ENCODE assay signal across 8 cellular contexts in genomic region chr19:16324064-16324383, GRCh38. TPM values are rescaled to one million over a fixed set of nuclear protein-coding genes. Genes with fewer than 3 reads are reported as not detected.
DNase-seq lines count a peak whose midpoint lies in the region; ATAC-seq, FAIRE-seq and TF ChIP-seq lines count a peak whose summit lies in the region.

No MANE protein-coding gene starts in this region.

- H3K4me1 ChIP-seq in gastroesophageal sphincter (peaks cover 0 to 45% (median 16%) of the 10 kb centered on the region in 3 donors), BE2C (no peaks in the 10 kb centered on the region)

- FAIRE-seq in GM19239 (lab: Jason Lieb, UNC): no peak

- no peak for DNase-seq in H7
- DNase-seq in AG20443 (ENCODE audit: low spot score): no peak
- DNase-seq in GM19239 (ENCODE audit: insufficient read length, low spot score): no peak
- no peak for DNase-seq in BE2C

- H3K4me3 ChIP-seq in H7 (ENCODE audit: insufficient read depth, low read depth, low read length) (peak overlapping the region; percentile 28; the same call in 1 of the 2 replicates), gastroesophageal sphincter (peak overlapping the region; percentile 26 to 72), skin epidermis (peak overlapping the region; percentile 64 to 90 (median 69)), BE2C (ENCODE audit: low read depth, low read length) (no peak overlapping the region)

- H3K9me3 ChIP-seq in gastroesophageal sphincter: no peaks in the 10 kb centered on the region
- H3K9me3 ChIP-seq in BE2C: no peaks in the 10 kb centered on the region

- ATAC-seq in gastroesophageal sphincter (no peak), GM18867 (IDR thresholded peaks at IDR 0.05; ENCODE audit: unreplicated experiment) (no peak)

- no peak for TF ChIP-seq CTCF in VCaP (conservative IDR thresholded peaks at IDR 0.05)
- TF ChIP-seq CTCF in gastroesophageal sphincter (IDR thresholded peaks at IDR 0.05): no peak
- no peak for TF ChIP-seq CTCF in BE2C (IDR thresholded peaks at IDR 0.05; ENCODE audit: low read depth, low read length)

- no peak for TF ChIP-seq EP300 in gastroesophageal sphincter (IDR thresholded peaks at IDR 0.05)

- TF ChIP-seq POLR2A in gastroesophageal sphincter (IDR thresholded peaks at IDR 0.05): no peak

- no CpG with 5 or more reads among the region's 3 CpGs for WGBS in gastroesophageal sphincter (ENCODE audit: low coverage in 1 of 2), 2 donors

- H3K27me3 ChIP-seq in H7 (ENCODE audit: control insufficient read depth, insufficient read depth, low read length) (peaks cover 55% of the 10 kb centered on the region), gastroesophageal sphincter (no peaks in the 10 kb centered on the region), BE2C (peaks cover 64% of the 10 kb centered on the region)

- H3K27ac ChIP-seq in VCaP: peak overlapping the region; percentile 74
- H3K27ac ChIP-seq in gastroesophageal sphincter: peak overlapping the region; percentile 90 to 98 (median 94)
- H3K27ac ChIP-seq in skin epidermis: peak overlapping the region in 19 of 21 experiments; percentile 48 to 97 (median 91)

- H3K36me3 ChIP-seq in H7 (replicated peaks; ENCODE audit: control insufficient read depth, insufficient read depth, low read length) (no peaks in the 10 kb centered on the region), gastroesophageal sphincter (peaks cover 0 to 22% of the 10 kb centered on the region in 2 donors), BE2C (no peaks in the 10 kb centered on the region)

RNA-seq across cellular contexts. Expression of gene KLF2, which starts 0.6 kb away (rescaled TPM):
- total RNA-seq in H7 (2014; rRNA removed; shearing (Covaris generic)): not detected in 2 replicates
- total RNA-seq in gastroesophageal sphincter: 10 to 100 TPM; 29.4 to 40.0 (median 34.9) TPM
- 11.1 TPM for polyA plus RNA-seq in BE2C (2012; ENCODE audit: insufficient read depth, insufficient read length, low read depth)

Comparison
In these comparisons a context has a peak if more than half of its experiments do, and no peak if none do; other contexts are left out.
1. RNA of gene KLF2, which starts 0.6 kb away (total RNA-seq): 29.4 to 40.0 TPM in gastroesophageal sphincter; not detected in H7; every median in the first group is over 10 times any median in the second.
2. Peak in every context shown above with its lines, with median percentiles within 50 percentile points of each other: H3K27ac ChIP-seq.